Comparison of ENCODE assay signal across 1 cellular context in genomic region chr11:66344550-66345315, GRCh38.
TF ChIP-seq lines count a peak whose summit lies in the region.

Gene BRMS1 (minus strand): TSS chr11:66345104. CDS start chr11:66342234, 2,870 bp downstream.

TF ChIP-seq in HepG2, 621 proteins besides CTCF, POLR2A, EP300 and RAD21 (continued from another document and continues in another):
- TF ChIP-seq FIP1L1 (IDR thresholded peaks at IDR 0.05; ENCODE audit: borderline replicate concordance, insufficient read depth, low read depth, low read length) (no peak), ZNF784 (CRISPR knock-in tag; IDR thresholded peaks at IDR 0.05; ENCODE audit: borderline replicate concordance) (no peak), ZHX2 (IDR thresholded peaks at IDR 0.05; ENCODE audit: low read depth) (peak; percentile 84), ZHX2 (CRISPR knock-in tag; IDR thresholded peaks at IDR 0.05; ENCODE audit: borderline replicate concordance) (no peak), FOXA1 (IDR thresholded peaks at IDR 0.05) (no peak), FOXA1 (CRISPR knock-in tag; IDR thresholded peaks at IDR 0.05) (no peak), ZNF670 (CRISPR knock-in tag; IDR thresholded peaks at IDR 0.05; ENCODE audit: borderline replicate concordance) (no peak), ATF2 (CRISPR knock-in tag; IDR thresholded peaks at IDR 0.05) (peak; percentile 77; the same call in 1 of the 2 replicates), GMEB2 (CRISPR knock-in tag; IDR thresholded peaks at IDR 0.05; ENCODE audit: low read depth) (no peak), ZNF20 (CRISPR knock-in tag; IDR thresholded peaks at IDR 0.05) (no peak), SRSF1 (optimal IDR thresholded peaks at IDR 0.05; ENCODE audit: low read depth, low read length) (peak; percentile 63), REL (CRISPR knock-in tag; conservative IDR thresholded peaks at IDR 0.05) (no peak), HOXA3 (CRISPR knock-in tag; IDR thresholded peaks at IDR 0.05) (peak; percentile 96), TFDP1 (CRISPR knock-in tag; IDR thresholded peaks at IDR 0.05; ENCODE audit: borderline replicate concordance) (peak; percentile 48; the same call in 1 of the 2 replicates), RXRB (CRISPR knock-in tag; IDR thresholded peaks at IDR 0.05; ENCODE audit: borderline replicate concordance) (no peak), GATA4 (IDR thresholded peaks at IDR 0.05; ENCODE audit: borderline replicate concordance, low read depth) (peak; percentile 35; the same call in 1 of the 2 replicates), KLF9 (CRISPR knock-in tag; IDR thresholded peaks at IDR 0.05; ENCODE audit: low read depth) (no peak), NFIB (CRISPR knock-in tag; IDR thresholded peaks at IDR 0.05; ENCODE audit: borderline replicate concordance) (no peak), ZNF841 (CRISPR knock-in tag; IDR thresholded peaks at IDR 0.05; ENCODE audit: borderline replicate concordance) (no peak), U2AF2 (IDR thresholded peaks at IDR 0.05; ENCODE audit: low read depth, low read length) (no peak), SKIL (CRISPR knock-in tag; IDR thresholded peaks at IDR 0.05; ENCODE audit: borderline replicate concordance) (no peak), MTA1 (CRISPR knock-in tag; IDR thresholded peaks at IDR 0.05; ENCODE audit: borderline replicate concordance) (peak; percentile 71; the same call in 1 of the 2 replicates), ZBTB10 (CRISPR knock-in tag; IDR thresholded peaks at IDR 0.05; ENCODE audit: borderline replicate concordance) (no peak), CAMTA2 (CRISPR knock-in tag; IDR thresholded peaks at IDR 0.05; ENCODE audit: borderline replicate concordance) (no peak), ZNF850 (CRISPR knock-in tag; conservative IDR thresholded peaks at IDR 0.05) (no peak), RAD51 (IDR thresholded peaks at IDR 0.05; ENCODE audit: borderline replicate concordance) (no peak), JUNB (CRISPR knock-in tag; IDR thresholded peaks at IDR 0.05; ENCODE audit: borderline replicate concordance) (0 out of 2 replicates have a peak, but pooled peaks have one; percentile 49), ZNF101 (CRISPR knock-in tag; IDR thresholded peaks at IDR 0.05; ENCODE audit: borderline replicate concordance, low read depth) (no peak; the same call in 1 of the 2 replicates), ZNF687 (CRISPR knock-in tag; IDR thresholded peaks at IDR 0.05) (peak; percentile 86), ZNF614 (CRISPR knock-in tag; IDR thresholded peaks at IDR 0.05; ENCODE audit: borderline replicate concordance) (no peak), TRIM22 (IDR thresholded peaks at IDR 0.05) (no peak), KLF15 (CRISPR knock-in tag; IDR thresholded peaks at IDR 0.05; ENCODE audit: borderline replicate concordance) (no peak), MZF1 (CRISPR knock-in tag; IDR thresholded peaks at IDR 0.05; ENCODE audit: borderline replicate concordance) (no peak), ZNF597 (CRISPR knock-in tag; IDR thresholded peaks at IDR 0.05) (no peak)
